In genomic region chr20:4252005-4252404, GRCh38 we compare ENCODE assay signal across 31 cellular contexts. TPM values are rescaled to one million over a fixed set of nuclear protein-coding genes. Genes with fewer than 3 reads are reported as not detected.
"Had no signal": no experiment of that assay in that cellular context is flagged by ENCODE, and none has a peak within 500 bp of the region (broad histone marks: within the 10 kb centered on the region; RNA-seq: fewer than 3 reads in every experiment).

No MANE protein-coding gene starts in this region.

- H3K4me3 ChIP-seq: left ventricle myocardium inferior, lung, mucosa of descending colon, ovary, right atrium auricular region, right lobe of liver, skin epidermis, stomach, suprapubic skin, thoracic aorta, tibial artery, upper lobe of right lung had no signal

- ATAC-seq: left colon; mucosa of descending colon; naive thymus-derived CD4-positive, alpha-beta T cell; natural killer cell treated with Interleukin-12 subunit alpha and Interleukin-12 subunit beta and Interleukin-15 and Interleukin-18, amount 100 ng/mL, for 72 hours; right lobe of liver; stimulated activated naive B cell treated with anti-CD40 and anti-IgM and Interleukin-4, amounts not matched to agents 10 μg/mL and 1 μg/mL and 100 μg/mL, for 72 hours; stimulated activated naive CD8-positive, alpha-beta T cell treated with anti-CD3 and anti-CD28 coated beads, Interleukin-15, Interleukin-2, amounts not matched to agents 100 U/mL and 50 U/mL, for 24 hours; upper lobe of right lung had no signal

- H3K27ac ChIP-seq: left ventricle myocardium inferior, ovary, right atrium auricular region, right lobe of liver, skin epidermis, stomach, suprapubic skin, thoracic aorta, tibial artery, upper lobe of right lung had no signal

- H3K9me3 ChIP-seq: left ventricle myocardium inferior, mucosa of descending colon, ovary, right atrium auricular region, right lobe of liver, stomach, suprapubic skin, thoracic aorta, tibial artery, upper lobe of right lung had no signal

- H3K36me3 ChIP-seq: left ventricle myocardium inferior, ovary, right atrium auricular region, right lobe of liver, stomach, suprapubic skin, thoracic aorta, tibial artery, upper lobe of right lung had no signal

- H3K27me3 ChIP-seq: ovary had no signal

- DNase-seq: hypothalamus; immature natural killer cell; kidney; left colon; left ventricle myocardium inferior; mesendoderm; midbrain; mucosa of descending colon; naive thymus-derived CD4-positive, alpha-beta T cell; ovary; right lobe of liver; stimulated activated CD4-positive, alpha-beta T cell treated with anti-CD3 and anti-CD28 coated beads, Interleukin-12 subunit alpha, Interleukin-12 subunit beta, amount 100 ng/mL, for 4 hours; stimulated activated CD4-positive, alpha-beta T cell treated with anti-CD3 and anti-CD28 coated beads, Interleukin-15, amount 100 ng/mL, for 24 hours; stimulated activated CD4-positive, alpha-beta T cell treated with anti-CD3 and anti-CD28 coated beads, Interleukin-2, amount 100 ng/mL, for 24 hours; stimulated activated CD4-positive, alpha-beta T cell treated with anti-CD3 and anti-CD28 coated beads, Interleukin-4, amount 100 ng/mL, for 1 hour; stimulated activated naive B cell treated with anti-CD40 and anti-IgM and Interleukin-4, amounts not matched to agents 10 μg/mL and 1 μg/mL and 100 μg/mL, for 72 hours; stimulated activated naive CD8-positive, alpha-beta T cell treated with anti-CD3 and anti-CD28 coated beads, Interleukin-15, Interleukin-2, amounts not matched to agents 100 U/mL and 50 U/mL, for 24 hours; stomach; tibial artery; trophoblast cell; upper lobe of right lung had no signal

RNA-seq across cellular contexts. Expression of gene ADRA1D, which starts 2.9 kb away (rescaled TPM):
- total RNA-seq: myocyte; naive thymus-derived CD4-positive, alpha-beta T cell; natural killer cell treated with Interleukin-12 subunit alpha and Interleukin-12 subunit beta and Interleukin-15 and Interleukin-18, amount 100 ng/mL, for 72 hours; omental fat pad; progenitor cell of endocrine pancreas; right atrium auricular region had no signal
- polyA plus RNA-seq: immature natural killer cell; naive thymus-derived CD4-positive, alpha-beta T cell; neural cell had no signal
